ENCODE assay signal across 19 cellular contexts in genomic region chr9:115126406-115126805, GRCh38. TPM values are rescaled to one million over a fixed set of nuclear protein-coding genes. Genes with fewer than 3 reads are reported as not detected.
"Had no signal": no experiment of that assay in that cellular context is flagged by ENCODE, and none has a peak within 500 bp of the region (broad histone marks: within the 10 kb centered on the region; RNA-seq: fewer than 3 reads in every experiment).

No MANE protein-coding gene starts in this region.

- H3K36me3 ChIP-seq: brain microvascular endothelial cell, left lung, ovary, right lobe of liver had no signal

- H3K4me1 ChIP-seq: left lung, right lobe of liver had no signal

- H3K27ac Mint-ChIP-seq: activated CD4-positive, alpha-beta T cell treated with anti-CD3 and anti-CD28 coated beads, Interleukin-2, amount 10 ng/mL, durations not matched to agents 24 days and 14 days; activated CD8-positive, alpha-beta T cell treated with anti-CD3 and anti-CD28 coated beads for 36 hours; activated naive CD8-positive, alpha-beta T cell treated with anti-CD3 and anti-CD28 coated beads, Interleukin-2, amount 10 ng/mL, durations not matched to agents 7 days and 5 days; activated T-helper 17 cell treated with anti-CD3 and anti-CD28 coated beads, Interleukin-2, amount 50 U/mL, for 72 hours; naive B cell; stimulated activated memory B cell treated with anti-CD40 and anti-IgM and Interleukin-4, amounts not matched to agents 10 μg/mL and 1 μg/mL and 100 μg/mL, for 72 hours had no signal

- H3K4me1 Mint-ChIP-seq: activated naive CD8-positive, alpha-beta T cell treated with anti-CD3 and anti-CD28 coated beads, Interleukin-2, amount 10 ng/mL, durations not matched to agents 7 days and 5 days; activated T-helper 17 cell treated with anti-CD3 and anti-CD28 coated beads, Interleukin-2, amount 50 U/mL, for 72 hours; naive B cell; neural crest cell; stimulated activated memory B cell treated with anti-CD40 and anti-IgM and Interleukin-4, amounts not matched to agents 10 μg/mL and 1 μg/mL and 100 μg/mL, for 72 hours had no signal

- H3K4me3 Mint-ChIP-seq: activated CD4-positive, alpha-beta T cell treated with anti-CD3 and anti-CD28 coated beads, Interleukin-2, amount 10 ng/mL, durations not matched to agents 24 days and 14 days; activated CD8-positive, alpha-beta T cell treated with anti-CD3 and anti-CD28 coated beads for 36 hours; activated naive CD8-positive, alpha-beta T cell treated with anti-CD3 and anti-CD28 coated beads, Interleukin-2, amount 10 ng/mL, durations not matched to agents 7 days and 5 days; activated T-helper 17 cell treated with anti-CD3 and anti-CD28 coated beads, Interleukin-2, amount 50 U/mL, for 72 hours; naive B cell; neural crest cell; stimulated activated memory B cell treated with anti-CD40 and anti-IgM and Interleukin-4, amounts not matched to agents 10 μg/mL and 1 μg/mL and 100 μg/mL, for 72 hours had no signal

- ATAC-seq: activated CD8-positive, alpha-beta T cell treated with anti-CD3 and anti-CD28 coated beads for 36 hours; activated T-helper 17 cell treated with anti-CD3 and anti-CD28 coated beads, Interleukin-2, amount 50 U/mL, for 72 hours; right lobe of liver; stimulated activated memory B cell treated with anti-CD40 and anti-IgM and Interleukin-4, amounts not matched to agents 10 μg/mL and 1 μg/mL and 100 μg/mL, for 72 hours had no signal

- H3K4me3 ChIP-seq: dorsolateral prefrontal cortex, left lung, ovary, right lobe of liver had no signal

- H3K9me3 ChIP-seq: ovary, right lobe of liver had no signal

- H3K27ac ChIP-seq: brain microvascular endothelial cell, dorsolateral prefrontal cortex, left lung, ovary, right lobe of liver had no signal

- H3K36me3 Mint-ChIP-seq: activated naive CD8-positive, alpha-beta T cell treated with anti-CD3 and anti-CD28 coated beads, Interleukin-2, amount 10 ng/mL, durations not matched to agents 7 days and 5 days had no signal

- DNase-seq: activated CD4-positive, alpha-beta T cell treated with anti-CD3 and anti-CD28 coated beads, Interleukin-2, amount 10 ng/mL, durations not matched to agents 24 days and 14 days; activated CD8-positive, alpha-beta T cell treated with anti-CD3 and anti-CD28 coated beads for 36 hours; activated naive CD4-positive, alpha-beta T cell treated with Interleukin-2 at 50 U/mL for 16 hours; activated naive CD8-positive, alpha-beta T cell treated with anti-CD3 and anti-CD28 coated beads, Interleukin-2, amount 10 ng/mL, durations not matched to agents 7 days and 5 days; activated T-cell treated with anti-CD3 and anti-CD28 coated beads, Interleukin-2, amount 50 U/mL, for 1 hour; central memory CD4-positive, alpha-beta T cell; dorsolateral prefrontal cortex; hypothalamus; left lung; naive B cell; ovary; right lobe of liver; stimulated activated CD4-positive, alpha-beta T cell treated with anti-CD3 and anti-CD28 coated beads, Interleukin-4, amount 100 ng/mL, for 4 hours; T-helper 1 cell; T-helper 9 cell had no signal

- H3K27me3 ChIP-seq: brain microvascular endothelial cell, dorsolateral prefrontal cortex, left lung, ovary, right lobe of liver had no signal

RNA-seq across cellular contexts. Expression of gene TNC, which starts 8.4 kb away (rescaled TPM):
- total RNA-seq: activated T-helper 17 cell treated with anti-CD3 and anti-CD28 coated beads, Interleukin-2, amount 50 U/mL, for 72 hours had no signal
